Comparison of ENCODE assay signal across 8 cellular contexts in genomic region chr5:139482050-139482889, GRCh38. TPM values are rescaled to one million over a fixed set of nuclear protein-coding genes. Genes with fewer than 3 reads are reported as not detected.
DNase-seq lines count a peak whose midpoint lies in the region; ATAC-seq and TF ChIP-seq lines count a peak whose summit lies in the region.

STING1 (minus strand) TSS chr5:139482758; CDS start chr5:139481704, 1,054 bp downstream.

- no peaks in the 10 kb centered on the region for H3K27me3 ChIP-seq in heart left ventricle

- H3K36me3 ChIP-seq in SK-N-MC (ENCODE audit: insufficient read depth, low read length) (peaks cover 8% of the 10 kb centered on the region; the same call in 1 of the 2 replicates), heart left ventricle (peaks cover 0 to 39% (median 33%) of the 10 kb centered on the region in 9 donors)

- peaks cover 11% of the 10 kb centered on the region for H3K36me3 Mint-ChIP-seq in activated naive CD8-positive, alpha-beta T cell treated with anti-CD3 and anti-CD28 coated beads, Interleukin-2, amount 50 U/mL, for 24 hours (ENCODE audit: low read depth)

- H3K4me3 Mint-ChIP-seq in activated naive CD8-positive, alpha-beta T cell treated with anti-CD3 and anti-CD28 coated beads, Interleukin-2, amount 50 U/mL, for 24 hours: peak within 1 kb of the TSS; percentile 84

- no peaks in the 10 kb centered on the region for H3K9me3 Mint-ChIP-seq in activated naive CD8-positive, alpha-beta T cell treated with anti-CD3 and anti-CD28 coated beads, Interleukin-2, amount 50 U/mL, for 24 hours

- intact Hi-C loops in heart left ventricle (cut with DNase I) (loop anchor here in 6 of 10 donors (2.0 to 10.0 kb wide), 6 partner anchors 21 to 47 kb away; partner anchors contain the start of gene DNAJC18 (in 3 of the 6)), sciatic nerve (cut with DNase I) (no loop called here)

- WGBS in heart left ventricle, 4 donors: 1 to 3% (median 2%) methylated on average over 11 to 19 of the region's 19 CpGs

- TF ChIP-seq POLR2A in heart left ventricle (IDR thresholded peaks at IDR 0.05): peak in 1 of 2 donors; percentile 25

- H3K9me3 ChIP-seq in SK-N-MC (ENCODE audit: low read depth, low read length) (no peaks in the 10 kb centered on the region), heart left ventricle (no peaks in the 10 kb centered on the region)

- peak within 1 kb of the TSS; percentile 72 for H3K4me3 ChIP-seq in Jurkat, Clone E6-1 (ENCODE audit: low read length)
- peak within 1 kb of the TSS; percentile 92 for H3K4me3 ChIP-seq in SK-N-MC
- H3K4me3 ChIP-seq in heart left ventricle: peak within 1 kb of the TSS; percentile 35 to 81 (median 62)

- peak within 1 kb of the TSS; percentile 83 for H3K9ac ChIP-seq in SK-N-MC (ENCODE audit: insufficient read length)

- no peak for TF ChIP-seq CTCF in heart left ventricle (IDR thresholded peaks at IDR 0.05)

- H3K4me1 ChIP-seq in heart left ventricle: peaks cover 0 to 77% (median 43%) of the 10 kb centered on the region in 12 donors

- ATAC-seq in activated naive CD8-positive, alpha-beta T cell treated with anti-CD3 and anti-CD28 coated beads, Interleukin-2, amount 50 U/mL, for 24 hours: peak; percentile 82
- ATAC-seq in heart left ventricle (peak; percentile 52 to 77 (median 72)), sciatic nerve (peak; percentile 88)

- H3K27ac ChIP-seq in SK-N-MC: peak within 1 kb of the TSS; percentile 99
- H3K27ac ChIP-seq in heart left ventricle: peak within 1 kb of the TSS; percentile 86 to 98 (median 92)

- peaks cover 34% of the 10 kb centered on the region for H3K4me1 Mint-ChIP-seq in activated naive CD8-positive, alpha-beta T cell treated with anti-CD3 and anti-CD28 coated beads, Interleukin-2, amount 50 U/mL, for 24 hours

- no peaks in the 10 kb centered on the region for H3K27me3 Mint-ChIP-seq in activated naive CD8-positive, alpha-beta T cell treated with anti-CD3 and anti-CD28 coated beads, Interleukin-2, amount 50 U/mL, for 24 hours

- DNase-seq in NCI-H2171 treated with DMSO at 0.1 percent for 48 hours (lab: John Stamatoyannopoulos, UW) (peak; percentile 60), NCI-H2171 (lab: John Stamatoyannopoulos, UW) (no peak), SK-N-MC (ENCODE audit: low read depth, low spot score) (peak; percentile 89), heart left ventricle (peak; percentile 84 to 92 (median 86)), sciatic nerve (ENCODE audit: low spot score) (peak; percentile 94), HuH-7.5 (ENCODE audit: low spot score) (no peak)
- peak; percentile 92 for DNase-seq in Jurkat, Clone E6-1 (ENCODE audit: low read depth, low spot score)
- DNase-seq in activated naive CD8-positive, alpha-beta T cell treated with anti-CD3 and anti-CD28 coated beads, Interleukin-2, amount 50 U/mL, for 24 hours: peak; percentile 71

- peak within 1 kb of the TSS; percentile 89 for H3K27ac Mint-ChIP-seq in activated naive CD8-positive, alpha-beta T cell treated with anti-CD3 and anti-CD28 coated beads, Interleukin-2, amount 50 U/mL, for 24 hours

RNA-seq across cellular contexts. Expression of gene STING1, which starts in this region (rescaled TPM):
- 45.1 TPM for polyA plus RNA-seq in Jurkat, Clone E6-1 (2012; ENCODE audit: insufficient read depth, insufficient read length)
- total RNA-seq in heart left ventricle (100 to 1,000 TPM in 1 of 9 donors, 10 to 100 TPM in 8; 32.4 to 119 (median 57.9) TPM), sciatic nerve (94.5 TPM)
- polyA plus RNA-seq in heart left ventricle: 10 to 100 TPM; 20.4 to 25.9 TPM

Comparison
In these comparisons a context has a peak if more than half of its experiments do, and no peak if none do; other contexts are left out.
1. DNase-seq: peak in NCI-H2171 treated with DMSO at 0.1 percent for 48 hours (single experiment), Jurkat, Clone E6-1 (single experiment), SK-N-MC (single experiment), activated naive CD8-positive, alpha-beta T cell treated with anti-CD3 and anti-CD28 coated beads, Interleukin-2, amount 50 U/mL, for 24 hours (single experiment), heart left ventricle (5 of 5) and sciatic nerve (single experiment); none in NCI-H2171 (single experiment) and HuH-7.5 (single experiment).
2. Peak in every context shown above with its lines, with median percentiles within 50 percentile points of each other: H3K4me3 ChIP-seq and ATAC-seq.